Comparison of ENCODE assay signal across 31 cellular contexts in the genomic region with DNA sequence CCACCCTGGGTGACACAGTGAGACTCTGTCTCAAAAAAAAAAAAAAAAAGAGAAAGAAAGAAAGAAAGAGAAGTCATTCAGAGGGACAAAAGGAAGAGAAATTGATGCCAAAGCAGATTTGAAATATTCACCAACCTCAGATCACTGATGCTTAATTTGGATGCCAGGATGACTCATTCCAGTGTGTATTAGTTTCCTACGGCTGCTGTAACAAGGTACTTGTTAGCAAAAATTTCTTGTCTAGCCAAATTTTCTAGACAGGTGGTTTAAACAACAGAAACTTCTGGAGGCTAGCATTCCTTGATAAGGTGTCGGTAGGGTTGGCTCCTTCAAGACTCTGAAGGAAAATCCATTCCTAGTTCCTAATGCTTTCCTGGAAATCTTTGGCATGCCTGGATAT. TPM values are rescaled to one million over a fixed set of nuclear protein-coding genes. Genes with fewer than 3 reads are reported as not detected.
"Had no signal": no experiment of that assay in that cellular context is flagged by ENCODE, and none has a peak within 500 bp of the region (broad histone marks: within the 10 kb centered on the region; RNA-seq: fewer than 3 reads in every experiment).

No MANE protein-coding gene starts in this region.

- H3K4me3 ChIP-seq: colonic mucosa, coronary artery, dorsolateral prefrontal cortex, esophagus muscularis mucosa, esophagus squamous epithelium, gastrocnemius medialis, gastroesophageal sphincter, heart left ventricle, heart right ventricle had no signal

- H3K9me3 ChIP-seq: colonic mucosa, esophagus squamous epithelium, gastrocnemius medialis had no signal

- ATAC-seq: effector memory CD8-positive, alpha-beta T cell; esophagus mucosa; foreskin keratinocyte; gastrocnemius medialis; gastroesophageal sphincter; heart left ventricle; heart right ventricle had no signal

- DNase-seq: colonic mucosa; cortex of kidney; dermis blood vessel endothelial cell; dorsolateral prefrontal cortex; effector CD4-positive, alpha-beta T cell; effector CD8-positive, alpha-beta T cell; effector memory CD4-positive, alpha-beta T cell; effector memory CD8-positive, alpha-beta T cell; endodermal cell; erythroblast; esophagus squamous epithelium; foreskin fibroblast; foreskin keratinocyte; foreskin melanocyte; gastrocnemius medialis; glutamatergic neuron; head of caudate nucleus; heart left ventricle; heart right ventricle had no signal

- H3K27me3 ChIP-seq: colonic mucosa had no signal

- H3K36me3 ChIP-seq: colonic mucosa, esophagus muscularis mucosa, esophagus squamous epithelium, gastrocnemius medialis, gastroesophageal sphincter, heart left ventricle, heart right ventricle had no signal

- H3K27ac ChIP-seq: colonic mucosa, coronary artery, dorsolateral prefrontal cortex, epithelial cell of prostate, esophagus muscularis mucosa, esophagus squamous epithelium, foreskin keratinocyte, gastrocnemius medialis, gastroesophageal sphincter, heart left ventricle, heart right ventricle had no signal

- FAIRE-seq: colon, endometrium, endothelial cell of umbilical vein, frontal cortex had no signal

- H3K4me1 ChIP-seq: colonic mucosa, esophagus squamous epithelium, foreskin keratinocyte, gastrocnemius medialis, gastroesophageal sphincter, heart left ventricle, heart right ventricle had no signal

RNA-seq across cellular contexts. Expression of a gene that starts 42.1 kb away (rescaled TPM):
- total RNA-seq: colonic mucosa, dermis blood vessel endothelial cell, endothelial cell of umbilical vein, epithelial cell of proximal tubule, esophagus mucosa, esophagus squamous epithelium, fibroblast of lung, fibroblast of villous mesenchyme, foreskin keratinocyte, frontal cortex, gastrocnemius medialis, gastroesophageal sphincter had no signal
- polyA plus RNA-seq: fibroblast of lung had no signal
